ENCODE assay signal across 8 cellular contexts in the genomic region with DNA sequence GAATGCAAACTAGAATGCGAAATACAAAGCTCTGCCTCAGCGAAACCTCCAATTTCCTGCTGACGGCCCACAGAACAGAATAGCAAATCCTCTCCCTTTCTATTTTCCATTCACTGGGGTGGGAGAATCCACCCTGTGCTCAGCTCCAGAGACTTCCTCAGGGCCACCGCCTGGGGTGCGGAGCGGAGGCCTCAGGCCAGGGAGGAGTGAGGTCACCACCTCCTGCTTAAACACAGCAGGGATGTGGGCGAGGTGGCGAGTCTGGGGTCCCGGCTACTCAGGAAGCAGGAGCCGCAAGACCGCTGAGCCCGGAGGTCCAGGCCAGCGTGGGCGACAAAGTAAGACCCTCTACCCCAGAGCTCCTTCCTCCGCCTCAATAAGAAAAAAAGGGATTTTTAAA.
DNase-seq lines count a peak whose midpoint lies in the region; ATAC-seq and TF ChIP-seq lines count a peak whose summit lies in the region.

No MANE protein-coding gene starts in this region.

- peaks cover 12 to 17% of the 10 kb centered on the region in 2 donors for H3K4me1 Mint-ChIP-seq in effector memory CD8-positive, alpha-beta T cell (ENCODE audit: low read depth in 2 of 2)
- H3K4me1 Mint-ChIP-seq in nephron: peaks cover 23% of the 10 kb centered on the region

- no peaks in the 10 kb centered on the region for H3K9me3 Mint-ChIP-seq in effector memory CD8-positive, alpha-beta T cell
- H3K9me3 Mint-ChIP-seq in nephron: no peaks in the 10 kb centered on the region

- TF ChIP-seq CTCF in AG10803 (conservative IDR thresholded peaks at IDR 0.05; ENCODE audit: low read length) (no peak), NB4 (IDR thresholded peaks at IDR 0.05; ENCODE audit: low read depth, low read length) (no peak), nephron (IDR thresholded peaks at IDR 0.05; ENCODE audit: unreplicated experiment in 3 of 3) (no peak)

- peak overlapping the region in 1 of 2 donors; percentile 89 for H3K27ac Mint-ChIP-seq in effector memory CD8-positive, alpha-beta T cell
- H3K27ac Mint-ChIP-seq in nephron: peak overlapping the region; percentile 95 to 97 (median 95)

- peaks cover 10% of the 10 kb centered on the region for H3K36me3 Mint-ChIP-seq in effector memory CD8-positive, alpha-beta T cell (ENCODE audit: insufficient read depth)
- peaks cover 21% of the 10 kb centered on the region for H3K36me3 Mint-ChIP-seq in nephron (ENCODE audit: low read depth)

- no peaks in the 10 kb centered on the region for H3K27me3 Mint-ChIP-seq in effector memory CD8-positive, alpha-beta T cell
- no peaks in the 10 kb centered on the region for H3K27me3 Mint-ChIP-seq in nephron (ENCODE audit: low read depth)

- H3K4me3 Mint-ChIP-seq in effector memory CD8-positive, alpha-beta T cell: peak overlapping the region; percentile 88 to 89
- peak overlapping the region; percentile 97 to 99 (median 98) for H3K4me3 Mint-ChIP-seq in nephron

- TF ChIP-seq POLR2A in NB4 (IDR thresholded peaks at IDR 0.05; ENCODE audit: extremely low read depth, insufficient read length): no peak

- no peak for ATAC-seq in effector memory CD8-positive, alpha-beta T cell (replicated peaks)
- ATAC-seq in HG03378 (IDR thresholded peaks at IDR 0.05; ENCODE audit: unreplicated experiment) (no peak), HG02610 (IDR thresholded peaks at IDR 0.05; ENCODE audit: unreplicated experiment) (no peak), GM18517 (IDR thresholded peaks at IDR 0.05; ENCODE audit: unreplicated experiment) (no peak)

- no peak for DNase-seq in AG10803 (ENCODE audit: low read depth)
- no peak for DNase-seq in NB4 (ENCODE audit: low read depth)
- no peak for DNase-seq in effector memory CD8-positive, alpha-beta T cell
- DNase-seq in NCI-H1105 (lab: John Stamatoyannopoulos, UW): no peak

- H3K4me3 ChIP-seq in AG10803 (ENCODE audit: low read length): peak overlapping the region; percentile 92
- peak overlapping the region; percentile 16 for H3K4me3 ChIP-seq in NB4 (ENCODE audit: low read depth, low read length)
